ENCODE assay signal across 20 cellular contexts in genomic region chr14:86153480-86153879, GRCh38.
DNase-seq lines count a peak whose midpoint lies in the region; TF ChIP-seq lines count a peak whose summit lies in the region.
"Had no signal": no experiment of that assay in that cellular context is flagged by ENCODE, and none has a peak within 500 bp of the region (broad histone marks: within the 10 kb centered on the region; RNA-seq: fewer than 3 reads in every experiment).

No MANE protein-coding gene starts in this region.

- intact Hi-C loops in A673 (cut with micrococcal nuclease; ENCODE audit: unreplicated experiment): no loop called here

- H3K36me3 Mint-ChIP-seq in endodermal cell (ENCODE audit: low read depth): no peaks in the 10 kb centered on the region
- H3K36me3 Mint-ChIP-seq in activated CD4-positive, alpha-beta memory T cell treated with anti-CD3 and anti-CD28 coated beads, Interleukin-2, amount 10 ng/mL, durations not matched to agents 7 days and 5 days (ENCODE audit: low read depth): no peaks in the 10 kb centered on the region
- H3K36me3 Mint-ChIP-seq: IgD-negative memory B cell; stimulated activated memory B cell treated with anti-CD40 and anti-IgM and Interleukin-4, amounts not matched to agents 10 μg/mL and 1 μg/mL and 100 μg/mL, for 72 hours had no signal

- H3K9me3 Mint-ChIP-seq in endodermal cell: no peaks in the 10 kb centered on the region
- H3K9me3 Mint-ChIP-seq in activated CD4-positive, alpha-beta memory T cell treated with anti-CD3 and anti-CD28 coated beads, Interleukin-2, amount 10 ng/mL, durations not matched to agents 7 days and 5 days: peaks cover 2% of the 10 kb centered on the region
- H3K9me3 Mint-ChIP-seq: stimulated activated memory B cell treated with anti-CD40 and anti-IgM and Interleukin-4, amounts not matched to agents 10 μg/mL and 1 μg/mL and 100 μg/mL, for 72 hours had no signal

- H3K4me1 ChIP-seq in A673 (ENCODE audit: insufficient read depth, low read length, poor library complexity, severe bottlenecking): no peaks in the 10 kb centered on the region
- H3K4me1 ChIP-seq in endodermal cell (ENCODE audit: control insufficient read depth, insufficient read depth, low read length): no peaks in the 10 kb centered on the region
- H3K4me1 ChIP-seq: gastrocnemius medialis, upper lobe of right lung had no signal

- H3K27me3 ChIP-seq in A673 (replicated peaks; ENCODE audit: insufficient read depth, low read depth, low read length, poor library complexity) (no peaks in the 10 kb centered on the region), endodermal cell (ENCODE audit: control insufficient read depth, insufficient read depth, low read length, poor library complexity, severe bottlenecking) (no peaks in the 10 kb centered on the region)
- H3K27me3 ChIP-seq: gastrocnemius medialis, upper lobe of right lung had no signal

- H3K36me3 ChIP-seq in A673 (ENCODE audit: insufficient read depth, low read length, poor library complexity, severe bottlenecking) (no peaks in the 10 kb centered on the region), endodermal cell (ENCODE audit: control insufficient read depth, insufficient read depth, low read length) (no peaks in the 10 kb centered on the region)
- H3K36me3 ChIP-seq: gastrocnemius medialis, upper lobe of right lung had no signal

- no peak overlapping the region for H3K27ac ChIP-seq in A673 (ENCODE audit: low read depth, low read length, poor library complexity, severe bottlenecking)
- no peak overlapping the region for H3K27ac ChIP-seq in endodermal cell (ENCODE audit: low read depth, low read length)
- H3K27ac ChIP-seq: gastrocnemius medialis, upper lobe of right lung had no signal

- in situ Hi-C loops in GM13977 (cut with MboI; ENCODE audit: low pct_unique_long_range_greater_than_20kb, low sequenced_read_pairs, unreplicated experiment): no loop called here

- TF ChIP-seq CTCF in A673 (conservative IDR thresholded peaks at IDR 0.05; ENCODE audit: low read depth, low read length) (peak; percentile 40), GM13977 (IDR thresholded peaks at IDR 0.05; ENCODE audit: extremely low read depth, insufficient read depth, missing control alignments) (peak; percentile 5), endodermal cell (conservative IDR thresholded peaks at IDR 0.05) (peak; percentile 70)

- no peaks in the 10 kb centered on the region for H3K4me1 Mint-ChIP-seq in endodermal cell
- no peaks in the 10 kb centered on the region for H3K4me1 Mint-ChIP-seq in activated CD4-positive, alpha-beta memory T cell treated with anti-CD3 and anti-CD28 coated beads, Interleukin-2, amount 10 ng/mL, durations not matched to agents 7 days and 5 days
- H3K4me1 Mint-ChIP-seq: IgD-negative memory B cell; stimulated activated memory B cell treated with anti-CD40 and anti-IgM and Interleukin-4, amounts not matched to agents 10 μg/mL and 1 μg/mL and 100 μg/mL, for 72 hours had no signal

- CTCF ChIA-PET in A673 (lab: Charles Lee): no interaction called here
- CTCF ChIA-PET in activated CD4-positive, alpha-beta memory T cell treated with anti-CD3 and anti-CD28 coated beads, Interleukin-2, amount 10 ng/mL, durations not matched to agents 7 days and 5 days (lab: Charles Lee): no interaction called here

- no TSS peak for BruUV-seq in A673 (replicated peaks; lab: Mats Ljungman, UMichigan)

- DNase-seq in A673 (ENCODE audit: low spot score) (peak; percentile 15), GM13977 (ENCODE audit: low spot score) (no peak), NCI-H82 (lab: John Stamatoyannopoulos, UW) (peak; percentile 96), endodermal cell (peak; percentile 46), DMS153 (lab: John Stamatoyannopoulos, UW) (no peak), ecto neural progenitor cell (ENCODE audit: low spot score) (no peak)
- DNase-seq in activated CD4-positive, alpha-beta memory T cell treated with anti-CD3 and anti-CD28 coated beads, Interleukin-2, amount 10 ng/mL, durations not matched to agents 7 days and 5 days: no peak
- no peak for DNase-seq in activated CD4-positive, alpha-beta T cell treated with anti-CD3 and anti-CD28 coated beads for 48 hours
- DNase-seq: activated CD4-positive, alpha-beta T cell treated with anti-CD3 and anti-CD28 coated beads, Interleukin-2, amount 50 U/mL, for 48 hours; activated T-cell treated with anti-CD3 and anti-CD28 coated beads, Interleukin-2, amount 50 U/mL, for 72 hours; caudate nucleus; gastrocnemius medialis; HCEC 1CT; NCI-H146; NCI-H524 treated with DMSO at 0.1 percent for 48 hours; nucleus accumbens; small intestine; upper lobe of right lung had no signal

- no peaks in the 10 kb centered on the region for H3K27me3 Mint-ChIP-seq in endodermal cell (ENCODE audit: insufficient read depth)
- H3K27me3 Mint-ChIP-seq in activated CD4-positive, alpha-beta memory T cell treated with anti-CD3 and anti-CD28 coated beads, Interleukin-2, amount 10 ng/mL, durations not matched to agents 7 days and 5 days: no peaks in the 10 kb centered on the region
- H3K27me3 Mint-ChIP-seq: IgD-negative memory B cell; stimulated activated memory B cell treated with anti-CD40 and anti-IgM and Interleukin-4, amounts not matched to agents 10 μg/mL and 1 μg/mL and 100 μg/mL, for 72 hours had no signal

- no peak overlapping the region for H3K9ac ChIP-seq in endodermal cell (ENCODE audit: extremely low read depth, low read length, poor library complexity, severe bottlenecking)

- H3K9me3 ChIP-seq in A673 (ENCODE audit: low read depth, low read length, poor library complexity, severe bottlenecking) (no peaks in the 10 kb centered on the region), endodermal cell (ENCODE audit: control insufficient read depth, low read length) (no peaks in the 10 kb centered on the region)
- H3K9me3 ChIP-seq: gastrocnemius medialis, upper lobe of right lung had no signal

- no peak overlapping the region for H3K27ac Mint-ChIP-seq in endodermal cell
- H3K27ac Mint-ChIP-seq in activated CD4-positive, alpha-beta memory T cell treated with anti-CD3 and anti-CD28 coated beads, Interleukin-2, amount 10 ng/mL, durations not matched to agents 7 days and 5 days: no peak overlapping the region
- H3K27ac Mint-ChIP-seq: activated T-cell treated with anti-CD3 and anti-CD28 coated beads, Interleukin-2, amount 50 U/mL, for 72 hours; IgD-negative memory B cell; stimulated activated memory B cell treated with anti-CD40 and anti-IgM and Interleukin-4, amounts not matched to agents 10 μg/mL and 1 μg/mL and 100 μg/mL, for 72 hours had no signal

- POLR2A ChIA-PET in A673 (lab: Charles Lee; ENCODE audit: low non-redundant PET): interaction anchor here (0.6 kb wide), 1 partner anchor 862 kb away, joined by 3 read pairs; no protein-coding TSS in a partner anchor
- POLR2A ChIA-PET in activated CD4-positive, alpha-beta memory T cell treated with anti-CD3 and anti-CD28 coated beads, Interleukin-2, amount 10 ng/mL, durations not matched to agents 7 days and 5 days (lab: Charles Lee): no interaction called here

- H3K4me3 ChIP-seq in A673 (ENCODE audit: low read depth, low read length, poor library complexity, severe bottlenecking) (no peak overlapping the region), endodermal cell (ENCODE audit: low read length) (no peak overlapping the region)
- H3K4me3 ChIP-seq: gastrocnemius medialis, upper lobe of right lung had no signal

- H3K4me3 Mint-ChIP-seq in endodermal cell: no peak overlapping the region
- no peak overlapping the region for H3K4me3 Mint-ChIP-seq in activated CD4-positive, alpha-beta memory T cell treated with anti-CD3 and anti-CD28 coated beads, Interleukin-2, amount 10 ng/mL, durations not matched to agents 7 days and 5 days
- H3K4me3 Mint-ChIP-seq: activated T-cell treated with anti-CD3 and anti-CD28 coated beads, Interleukin-2, amount 50 U/mL, for 72 hours; IgD-negative memory B cell; stimulated activated memory B cell treated with anti-CD40 and anti-IgM and Interleukin-4, amounts not matched to agents 10 μg/mL and 1 μg/mL and 100 μg/mL, for 72 hours had no signal

Comparison
In these comparisons a context has a peak if more than half of its experiments do, and no peak if none do; other contexts are left out.
1. DNase-seq: peak in A673 (single experiment), NCI-H82 (single experiment) and endodermal cell (single experiment); none in GM13977 (single experiment), activated CD4-positive, alpha-beta memory T cell treated with anti-CD3 and anti-CD28 coated beads, Interleukin-2, amount 10 ng/mL, durations not matched to agents 7 days and 5 days (single experiment), DMS153 (single experiment), ecto neural progenitor cell (single experiment) and activated CD4-positive, alpha-beta T cell treated with anti-CD3 and anti-CD28 coated beads for 48 hours (single experiment).
2. CTCF ChIP-seq: peak in every context shown above with its lines; median percentile 70 in endodermal cell; 40 in A673; 5 in GM13977.